8 cellular contexts compared by ENCODE assay signal in the genomic region with DNA sequence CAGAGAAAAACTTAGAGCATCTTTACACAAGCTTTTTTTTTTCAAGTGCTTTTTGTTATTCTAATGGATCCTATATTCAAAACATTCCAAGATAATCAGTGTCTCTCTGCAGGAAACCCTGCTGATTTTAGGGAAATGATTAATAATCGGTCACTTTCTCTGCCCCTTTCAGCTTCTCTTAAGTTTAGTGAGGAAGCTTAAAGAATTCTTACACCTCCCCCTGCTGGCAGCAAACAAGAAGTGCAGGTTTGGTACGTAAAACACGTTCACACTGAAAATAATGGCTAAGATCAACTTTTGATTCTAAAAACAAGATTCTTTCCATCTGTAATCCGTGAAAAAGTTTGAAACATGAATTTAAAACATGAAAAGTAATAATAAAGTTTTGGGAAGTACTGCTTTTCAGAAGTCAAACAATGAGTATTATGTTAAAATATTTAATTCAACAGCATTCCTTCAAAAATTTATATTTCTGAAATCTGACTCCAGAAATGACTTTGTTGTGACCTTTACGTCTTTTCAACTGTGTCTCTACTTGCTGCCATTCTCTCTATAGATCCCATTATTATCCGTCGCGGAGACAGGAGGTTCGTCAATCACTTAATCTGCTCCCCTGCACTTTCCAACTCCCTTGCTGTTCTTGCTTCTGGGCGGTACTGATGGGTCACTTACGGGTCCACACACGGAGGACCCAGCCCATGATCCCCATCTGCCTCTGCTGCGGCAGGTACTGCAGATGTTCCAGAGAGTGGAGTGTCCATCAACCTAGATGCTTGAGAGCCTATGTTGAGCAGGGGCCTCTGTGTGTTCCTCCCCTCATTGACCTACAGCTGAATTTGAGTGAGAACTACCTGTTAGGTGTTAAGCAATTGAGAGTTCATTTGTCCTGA.
DNase-seq lines count a peak whose midpoint lies in the region; ATAC-seq and TF ChIP-seq lines count a peak whose summit lies in the region.

No MANE protein-coding gene starts in this region.

- H3K4me3 ChIP-seq in KMS-11 (IDR thresholded peaks at IDR 0.05; ENCODE audit: insufficient read depth, low read depth, low read length) (no peak overlapping the region), colonic mucosa (no peak overlapping the region), lower lobe of right lung (no peak overlapping the region)

- no peak overlapping the region for H3K4me2 ChIP-seq in KMS-11

- TF ChIP-seq CTCF in KMS-11 (conservative IDR thresholded peaks at IDR 0.05; ENCODE audit: low read depth, low read length) = peak; percentile 79
- peak; percentile 83 for TF ChIP-seq CTCF in colonic mucosa (IDR thresholded peaks at IDR 0.05)
- TF ChIP-seq CTCF in lower lobe of right lung (IDR thresholded peaks at IDR 0.05) = peak; percentile 88

- in situ Hi-C loops in Caki2 (cut with HindIII; ENCODE audit: low pct_unique_long_range_greater_than_20kb, low sequenced_read_pairs) = no loop called here

- H2AFZ ChIP-seq in KMS-11 (ENCODE audit: low read depth) = no peak overlapping the region

- no peaks in the 10 kb centered on the region for H4K20me1 ChIP-seq in KMS-11 (ENCODE audit: insufficient read depth)

- H3K4me1 ChIP-seq in KMS-11 (ENCODE audit: low read depth, poor library complexity, severe bottlenecking) (peaks cover 35% of the 10 kb centered on the region), colonic mucosa (no peaks in the 10 kb centered on the region), lower lobe of right lung (no peaks in the 10 kb centered on the region)

- peak; percentile 13 for DNase-seq in Caki2 (ENCODE audit: low read depth)
- peak; percentile 11 for DNase-seq in GM19240 (ENCODE audit: insufficient read length, low spot score)
- DNase-seq in SIG-M5 treated with dmso at 0.1 percent for 504 hours (lab: John Stamatoyannopoulos, UW; ENCODE audit: unreplicated experiment) = peak; percentile 78
- peak; percentile 42 for DNase-seq in colonic mucosa
- DNase-seq in lower lobe of right lung = no peak
- DNase-seq in superior temporal gyrus (ENCODE audit: extremely low spot score) = peak; percentile 91
- DNase-seq in mesenteric fat pad (ENCODE audit: low spot score) = no peak

- no peaks in the 10 kb centered on the region for H3K9me3 ChIP-seq in colonic mucosa
- no peaks in the 10 kb centered on the region for H3K9me3 ChIP-seq in lower lobe of right lung

- no peaks in the 10 kb centered on the region for H3K27me3 ChIP-seq in KMS-11 (ENCODE audit: insufficient read depth, low read depth)
- no peaks in the 10 kb centered on the region for H3K27me3 ChIP-seq in colonic mucosa
- no peaks in the 10 kb centered on the region for H3K27me3 ChIP-seq in lower lobe of right lung (ENCODE audit: low read depth)

- H3K27ac ChIP-seq in KMS-11 (no peak overlapping the region), colonic mucosa (no peak overlapping the region), lower lobe of right lung (no peak overlapping the region)

- H3K9ac ChIP-seq in KMS-11 = no peak overlapping the region
- H3K9ac ChIP-seq in colonic mucosa (ENCODE audit: low read depth in 2 of 2, low read length in 2 of 2) = no peak overlapping the region

- no peaks in the 10 kb centered on the region for H3K36me3 ChIP-seq in KMS-11 (ENCODE audit: insufficient read depth)
- no peaks in the 10 kb centered on the region for H3K36me3 ChIP-seq in colonic mucosa
- H3K36me3 ChIP-seq in lower lobe of right lung = no peaks in the 10 kb centered on the region

- intact Hi-C loops in colonic mucosa (cut with DNase I) (loop anchor here (2.0 kb wide), 1 partner anchor 341 kb away; no protein-coding TSS in a partner anchor), lower lobe of right lung (cut with DNase I) (loop anchor here (5.0 kb wide), 1 partner anchor 344 kb away; no protein-coding TSS in a partner anchor)

- peak; percentile 53 to 74 for ATAC-seq in lower lobe of right lung

- no peaks in the 10 kb centered on the region for H3K79me2 ChIP-seq in KMS-11 (ENCODE audit: insufficient read depth, low read depth)

Comparison
In these comparisons a context has a peak if more than half of its experiments do, and no peak if none do; other contexts are left out.
1. DNase-seq: peak in Caki2 (single experiment), GM19240 (single experiment), SIG-M5 treated with dmso at 0.1 percent for 504 hours (single experiment), colonic mucosa (single experiment) and superior temporal gyrus (single experiment); none in lower lobe of right lung (single experiment) and mesenteric fat pad (single experiment).
2. Peak in every context shown above with its lines, with median percentiles within 50 percentile points of each other: CTCF ChIP-seq.